ENCODE assay signal across 8 cellular contexts in the genomic region with DNA sequence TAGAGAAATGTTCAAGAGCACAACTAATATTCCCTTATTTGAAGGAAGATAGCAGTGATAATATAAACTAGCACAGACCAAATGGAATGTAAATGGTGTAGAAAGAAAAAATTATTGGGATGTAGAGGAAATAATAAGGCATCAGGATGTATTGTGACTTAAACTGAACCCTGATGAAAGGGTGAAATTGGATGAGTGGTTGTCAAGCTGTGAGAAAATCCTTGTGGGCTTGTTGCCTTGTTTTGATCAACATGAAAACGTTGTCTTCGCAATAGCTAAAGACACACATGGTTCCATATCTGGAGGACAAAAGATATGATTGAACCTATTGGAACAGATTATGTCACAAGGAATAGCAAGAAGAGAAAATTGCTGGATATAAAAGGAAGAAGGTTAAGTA. TPM values are rescaled to one million over a fixed set of nuclear protein-coding genes. Genes with fewer than 3 reads are reported as not detected.
"Had no signal": no experiment of that assay in that cellular context is flagged by ENCODE, and none has a peak within 500 bp of the region (broad histone marks: within the 10 kb centered on the region; RNA-seq: fewer than 3 reads in every experiment).

No MANE protein-coding gene starts in this region.

- ATAC-seq: GM12878 had no signal

- FAIRE-seq: G401.6, GM12878, GM12891, GM12892, GM18507, GM19239 had no signal

- DNase-seq: GF-D8 had no signal

- H3K4me3 ChIP-seq: GM12878 had no signal

RNA-seq across cellular contexts. Expression of a gene that starts 40.3 kb away (rescaled TPM):
- total RNA-seq: G401 had no signal
